25 cellular contexts compared by ENCODE assay signal in the genomic region with DNA sequence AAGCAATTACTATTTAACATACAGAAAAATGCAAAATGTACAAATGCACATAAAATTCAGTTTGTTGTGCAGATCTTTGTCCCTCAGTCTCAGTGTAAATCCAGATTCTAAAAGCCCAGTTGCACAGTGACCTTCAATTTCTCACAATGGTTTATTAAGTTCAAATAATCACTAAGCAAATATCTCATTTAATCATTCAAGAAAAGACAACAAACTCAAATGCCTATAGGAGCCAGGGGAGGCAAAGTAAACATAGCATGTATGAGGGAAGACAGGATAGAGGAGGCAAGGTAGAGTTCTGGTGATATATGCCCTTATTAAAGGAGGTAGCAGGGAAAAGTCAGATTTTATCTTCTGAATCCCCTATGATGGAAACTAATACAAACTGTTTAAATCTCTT.
A peak's percentile ranks its signal among the peaks of the same experiment; 100 is the strongest.
DNase-seq lines count a peak whose midpoint lies in the region; ATAC-seq, FAIRE-seq and TF ChIP-seq lines count a peak whose summit lies in the region.
"Had no signal": no experiment of that assay in that cellular context is flagged by ENCODE, and none has a peak within 500 bp of the region (broad histone marks: within the 10 kb centered on the region; RNA-seq: fewer than 3 reads in every experiment).

No MANE protein-coding gene starts in this region.

- peaks cover 77 to 89% (median 88%) of the 10 kb centered on the region in 3 donors for H3K4me1 Mint-ChIP-seq in naive B cell

- peak overlapping the region in 5 of 8 donors; percentile 22 to 67 (median 42) for H3K4me3 Mint-ChIP-seq in naive B cell
- H3K4me3 Mint-ChIP-seq: CD4-positive, CD25-positive, alpha-beta regulatory T cell; T-cell had no signal

- H3K9me3 Mint-ChIP-seq in naive B cell, result no peaks in the 10 kb centered on the region
- H3K9me3 Mint-ChIP-seq: CD4-positive, CD25-positive, alpha-beta regulatory T cell; T-cell had no signal

- no peak for TF ChIP-seq EP300 in A549 (IDR thresholded peaks at IDR 0.05)

- H3K9me3 ChIP-seq in A549, result no peaks in the 10 kb centered on the region
- H3K9me3 ChIP-seq in HEK293 (ENCODE audit: control insufficient read depth, insufficient read depth, low read depth, low read length), result no peaks in the 10 kb centered on the region

- CTCF ChIA-PET in A549 (lab: Yijun Ruan, JAX), result no interaction called here
- CTCF ChIA-PET in HEK293 (lab: Yijun Ruan, JAX), result no interaction called here

- TF ChIP-seq CTCF in A549 (IDR thresholded peaks at IDR 0.05) (no peak), HEK293 (tag by site-specific recombination; IDR thresholded peaks at IDR 0.05) (no peak)

- no peak overlapping the region; a peak in 1 of 6 replicates for H3K27ac ChIP-seq in A549
- no peak overlapping the region for H3K27ac ChIP-seq in HEK293 (ENCODE audit: extremely low read depth, low read depth, low read length)
- H3K27ac ChIP-seq: HL-60, RWPE1 had no signal

- no peak for TF ChIP-seq RAD21 in A549 (conservative IDR thresholded peaks at IDR 0.05 in 1 of 2, IDR thresholded peaks at IDR 0.05 in 1 of 2)

- no peak for FAIRE-seq in A549 (lab: Jason Lieb, UNC)
- FAIRE-seq: G401.6, H1 had no signal

- H3K4me2 ChIP-seq in A549, result peak overlapping the region; percentile 72

- no peak for TF ChIP-seq POLR2A in A549 (IDR thresholded peaks at IDR 0.05; ENCODE audit: low read length)

- intact Hi-C loops in posterior cingulate gyrus (cut with DNase I), result no loop called here

- ATAC-seq in A549, result peak in 1 of 2 experiments; percentile 70; a peak in 3 of 6 replicates
- no peak for ATAC-seq in naive B cell (ENCODE audit: low read depth in 2 of 2)
- ATAC-seq: Panc1, T-cell had no signal

- POLR2A ChIA-PET in A549 (lab: Yijun Ruan, JAX) (no interaction called here), HEK293 (lab: Yijun Ruan, JAX) (no interaction called here)

- H3K4me1 ChIP-seq in A549 (peaks cover 49% of the 10 kb centered on the region), HEK293 (ENCODE audit: control insufficient read depth, insufficient read depth, low read length) (no peaks in the 10 kb centered on the region)

- no peaks in the 10 kb centered on the region for H3K36me3 ChIP-seq in HEK293 (ENCODE audit: control insufficient read depth in 2 of 2, insufficient read depth in 1 of 2, low read length in 2 of 2)

- DNase-seq in A549 (ENCODE audit: low read depth in 1 of 2, low spot score in 1 of 2), result peak in 1 of 2 experiments; percentile 45
- DNase-seq in naive B cell, result no peak
- DNase-seq in GM19240 (ENCODE audit: insufficient read length, low spot score), result no peak
- DNase-seq in posterior cingulate gyrus, result no peak
- DNase-seq in DMS114 treated with DMSO at 0.1 percent for 48 hours (lab: John Stamatoyannopoulos, UW; ENCODE audit: unreplicated experiment), result no peak
- DNase-seq: CD4-positive, CD25-positive, alpha-beta regulatory T cell; HCEC 1CT; NCI-H1092 treated with DMSO at 0.1 percent for 48 hours; NCI-H1436; NCI-H187; NCI-H2081 treated with DMSO at 0.1 percent for 48 hours; NCI-H2171 treated with DMSO at 0.1 percent for 48 hours; NCI-H345; NCI-H510A treated with DMSO at 0.1 percent for 48 hours; NCI-H82; NK-92 treated with Interleukin-12 subunit alpha and Interleukin-12 subunit beta, amount 100 ng/mL, for 24 hours; SHP77; T-cell had no signal

- H3K36me3 Mint-ChIP-seq in naive B cell, result no peaks in the 10 kb centered on the region
- H3K36me3 Mint-ChIP-seq: CD4-positive, CD25-positive, alpha-beta regulatory T cell; T-cell had no signal

- peak overlapping the region in 4 of 6 donors; percentile 3 to 49 (median 26) for H3K27ac Mint-ChIP-seq in naive B cell
- H3K27ac Mint-ChIP-seq: CD4-positive, CD25-positive, alpha-beta regulatory T cell; T-cell had no signal

- H3K27me3 Mint-ChIP-seq in naive B cell, result no peaks in the 10 kb centered on the region
- H3K27me3 Mint-ChIP-seq: CD4-positive, CD25-positive, alpha-beta regulatory T cell; T-cell had no signal

- H3K4me3 ChIP-seq in A549 (no peak overlapping the region; the same call in 2 of the 3 replicates), HEK293 (ENCODE audit: low read depth, low read length) (no peak overlapping the region)

TF ChIP-seq in A549, 52 proteins besides CTCF, POLR2A, EP300 and RAD21:
- TF ChIP-seq GATA3 (IDR thresholded peaks at IDR 0.05; ENCODE audit: borderline replicate concordance) (peak; percentile 74), CEBPB (IDR thresholded peaks at IDR 0.05) (0 out of 4 replicates have a peak, but pooled peaks of 1 of the 2 experiments have one; percentile 12), FOSL2 (IDR thresholded peaks at IDR 0.05) (no peak), FOSL2 (CRISPR knock-in tag; IDR thresholded peaks at IDR 0.05) (no peak)
- TF ChIP-seq, protein P1, sequence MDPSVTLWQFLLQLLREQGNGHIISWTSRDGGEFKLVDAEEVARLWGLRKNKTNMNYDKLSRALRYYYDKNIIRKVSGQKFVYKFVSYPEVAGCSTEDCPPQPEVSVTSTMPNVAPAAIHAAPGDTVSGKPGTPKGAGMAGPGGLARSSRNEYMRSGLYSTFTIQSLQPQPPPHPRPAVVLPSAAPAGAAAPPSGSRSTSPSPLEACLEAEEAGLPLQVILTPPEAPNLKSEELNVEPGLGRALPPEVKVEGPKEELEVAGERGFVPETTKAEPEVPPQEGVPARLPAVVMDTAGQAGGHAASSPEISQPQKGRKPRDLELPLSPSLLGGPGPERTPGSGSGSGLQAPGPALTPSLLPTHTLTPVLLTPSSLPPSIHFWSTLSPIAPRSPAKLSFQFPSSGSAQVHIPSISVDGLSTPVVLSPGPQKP (IDR thresholded peaks at IDR 0.05; ENCODE audit: low read depth, low read length), result no peak
TF ChIP-seq in A549: peak in this region for 2.

TF ChIP-seq in HEK293, 187 proteins besides CTCF, POLR2A, EP300 and RAD21:
- TF ChIP-seq GLIS1 (tag by site-specific recombination; IDR thresholded peaks at IDR 0.05) (peak; percentile 90), ZNF664 (tag by site-specific recombination; IDR thresholded peaks at IDR 0.05) (peak; percentile 62), EGR2 (tag by site-specific recombination; IDR thresholded peaks at IDR 0.05; ENCODE audit: low read depth) (no peak), ZNF501 (tag by site-specific recombination; IDR thresholded peaks at IDR 0.05) (no peak), ZNF416 (tag by site-specific recombination; IDR thresholded peaks at IDR 0.05) (no peak)
- TF ChIP-seq, protein P2, sequence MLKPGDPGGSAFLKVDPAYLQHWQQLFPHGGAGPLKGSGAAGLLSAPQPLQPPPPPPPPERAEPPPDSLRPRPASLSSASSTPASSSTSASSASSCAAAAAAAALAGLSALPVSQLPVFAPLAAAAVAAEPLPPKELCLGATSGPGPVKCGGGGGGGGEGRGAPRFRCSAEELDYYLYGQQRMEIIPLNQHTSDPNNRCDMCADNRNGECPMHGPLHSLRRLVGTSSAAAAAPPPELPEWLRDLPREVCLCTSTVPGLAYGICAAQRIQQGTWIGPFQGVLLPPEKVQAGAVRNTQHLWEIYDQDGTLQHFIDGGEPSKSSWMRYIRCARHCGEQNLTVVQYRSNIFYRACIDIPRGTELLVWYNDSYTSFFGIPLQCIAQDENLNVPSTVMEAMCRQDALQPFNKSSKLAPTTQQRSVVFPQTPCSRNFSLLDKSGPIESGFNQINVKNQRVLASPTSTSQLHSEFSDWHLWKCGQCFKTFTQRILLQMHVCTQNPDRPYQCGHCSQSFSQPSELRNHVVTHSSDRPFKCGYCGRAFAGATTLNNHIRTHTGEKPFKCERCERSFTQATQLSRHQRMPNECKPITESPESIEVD (tag by site-specific recombination; IDR thresholded peaks at IDR 0.05), result 0 out of 2 replicates have a peak, but pooled peaks have one; percentile 17

TF ChIP-seq in PFSK-1, 5 proteins besides CTCF, POLR2A, EP300 and RAD21:
- TF ChIP-seq, protein P3, sequence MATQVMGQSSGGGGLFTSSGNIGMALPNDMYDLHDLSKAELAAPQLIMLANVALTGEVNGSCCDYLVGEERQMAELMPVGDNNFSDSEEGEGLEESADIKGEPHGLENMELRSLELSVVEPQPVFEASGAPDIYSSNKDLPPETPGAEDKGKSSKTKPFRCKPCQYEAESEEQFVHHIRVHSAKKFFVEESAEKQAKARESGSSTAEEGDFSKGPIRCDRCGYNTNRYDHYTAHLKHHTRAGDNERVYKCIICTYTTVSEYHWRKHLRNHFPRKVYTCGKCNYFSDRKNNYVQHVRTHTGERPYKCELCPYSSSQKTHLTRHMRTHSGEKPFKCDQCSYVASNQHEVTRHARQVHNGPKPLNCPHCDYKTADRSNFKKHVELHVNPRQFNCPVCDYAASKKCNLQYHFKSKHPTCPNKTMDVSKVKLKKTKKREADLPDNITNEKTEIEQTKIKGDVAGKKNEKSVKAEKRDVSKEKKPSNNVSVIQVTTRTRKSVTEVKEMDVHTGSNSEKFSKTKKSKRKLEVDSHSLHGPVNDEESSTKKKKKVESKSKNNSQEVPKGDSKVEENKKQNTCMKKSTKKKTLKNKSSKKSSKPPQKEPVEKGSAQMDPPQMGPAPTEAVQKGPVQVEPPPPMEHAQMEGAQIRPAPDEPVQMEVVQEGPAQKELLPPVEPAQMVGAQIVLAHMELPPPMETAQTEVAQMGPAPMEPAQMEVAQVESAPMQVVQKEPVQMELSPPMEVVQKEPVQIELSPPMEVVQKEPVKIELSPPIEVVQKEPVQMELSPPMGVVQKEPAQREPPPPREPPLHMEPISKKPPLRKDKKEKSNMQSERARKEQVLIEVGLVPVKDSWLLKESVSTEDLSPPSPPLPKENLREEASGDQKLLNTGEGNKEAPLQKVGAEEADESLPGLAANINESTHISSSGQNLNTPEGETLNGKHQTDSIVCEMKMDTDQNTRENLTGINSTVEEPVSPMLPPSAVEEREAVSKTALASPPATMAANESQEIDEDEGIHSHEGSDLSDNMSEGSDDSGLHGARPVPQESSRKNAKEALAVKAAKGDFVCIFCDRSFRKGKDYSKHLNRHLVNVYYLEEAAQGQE (IDR thresholded peaks at IDR 0.05; ENCODE audit: insufficient read depth in 1 of 2, low read depth in 2 of 2, low read length in 2 of 2), result no peak
- TF ChIP-seq POLR2AphosphoS5 (IDR thresholded peaks at IDR 0.05; ENCODE audit: low read depth, low read length), result no peak
- TF ChIP-seq SIN3A (IDR thresholded peaks at IDR 0.05; ENCODE audit: borderline replicate concordance, insufficient read depth, low read length), result 0 out of 2 replicates have a peak, but pooled peaks have one; percentile 34
- TF ChIP-seq FOXP2 (optimal IDR thresholded peaks at IDR 0.05; ENCODE audit: borderline replicate concordance, extremely low read depth, extremely low read length, insufficient read depth), result no peak
- TF ChIP-seq TAF1 (IDR thresholded peaks at IDR 0.05; ENCODE audit: borderline replicate concordance, insufficient read depth, low read length), result no peak
TF ChIP-seq in PFSK-1: peak in this region for 1.
